ENCODE assay signal across 8 cellular contexts in the genomic region with DNA sequence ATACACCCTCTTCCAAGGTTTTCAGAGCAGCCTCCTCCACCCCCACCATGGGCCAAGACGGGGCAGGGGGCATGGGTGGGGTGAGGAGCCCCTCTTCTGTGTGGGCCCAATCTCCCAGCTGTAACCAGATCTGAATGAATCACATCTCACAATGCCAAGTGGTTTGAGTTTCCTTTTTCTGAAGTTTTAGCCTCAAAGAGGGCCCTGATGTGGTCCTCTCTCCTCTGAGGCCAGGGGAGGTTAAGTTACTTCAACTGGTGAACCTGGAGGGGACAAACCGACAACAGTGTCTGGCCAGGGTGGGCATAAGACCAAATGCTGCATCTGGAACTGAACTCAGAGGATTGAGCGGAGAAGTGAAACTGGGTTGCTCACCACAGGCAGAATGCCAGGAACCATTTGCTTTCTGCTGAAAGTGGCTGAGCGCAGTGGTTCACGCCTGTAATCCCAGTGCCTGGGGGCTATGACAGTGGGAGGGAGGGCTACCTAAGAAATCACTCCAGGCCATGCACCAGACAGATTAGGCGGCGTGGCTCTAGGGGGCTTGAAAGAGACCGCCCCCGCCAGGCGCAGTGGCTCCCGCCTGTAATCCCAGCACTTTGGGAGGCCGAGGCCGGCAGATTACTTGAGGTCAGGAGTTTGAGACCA. TPM values are rescaled to one million over a fixed set of nuclear protein-coding genes. Genes with fewer than 3 reads are reported as not detected.
DNase-seq lines count a peak whose midpoint lies in the region; ATAC-seq and TF ChIP-seq lines count a peak whose summit lies in the region.
"Had no signal": no experiment of that assay in that cellular context is flagged by ENCODE, and none has a peak within 500 bp of the region (broad histone marks: within the 10 kb centered on the region; RNA-seq: fewer than 3 reads in every experiment).

No MANE protein-coding gene starts in this region.

- ATAC-seq in T-cell (replicated peaks in 1 of 4) = no peak
- no peak for ATAC-seq in HG02938 (IDR thresholded peaks at IDR 0.05; ENCODE audit: unreplicated experiment)

- DNase-seq in H4 (ENCODE audit: low spot score) = peak; percentile 85
- DNase-seq in T-cell = peak in 4 of 34 experiments; percentile 1 to 20 (median 6)
- no peak for DNase-seq in esophagus squamous epithelium (lab: John Stamatoyannopoulos, UW)
- DNase-seq in ovary = peak in 4 of 5 donors; percentile 23 to 34 (median 26)
- no peak for DNase-seq in UCSD-AML1 (lab: John Stamatoyannopoulos, UW; ENCODE audit: unreplicated experiment)
- no peak for DNase-seq in GM19240 (ENCODE audit: insufficient read length, low spot score)

- no peaks in the 10 kb centered on the region for H3K9me3 Mint-ChIP-seq in T-cell

- H3K4me1 ChIP-seq in esophagus squamous epithelium (peaks cover 7 to 27% (median 16%) of the 10 kb centered on the region in 3 donors), ovary (ENCODE audit: insufficient read depth) (no peaks in the 10 kb centered on the region)

- no peaks in the 10 kb centered on the region for H3K36me3 Mint-ChIP-seq in T-cell

- H3K27me3 ChIP-seq in esophagus squamous epithelium (peaks cover 0 to 24% (median 0%) of the 10 kb centered on the region in 4 donors), ovary (no peaks in the 10 kb centered on the region)

- peaks cover 8 to 13% of the 10 kb centered on the region in 2 donors for H3K27me3 Mint-ChIP-seq in T-cell

- POLR2A ChIA-PET in T-cell (lab: Charles Lee) = no interaction called here

- H3K4me3 ChIP-seq in esophagus squamous epithelium (peak overlapping the region; percentile 0 to 48 (median 18)), ovary (no peak overlapping the region)

- no peak for TF ChIP-seq POLR2A in esophagus squamous epithelium (IDR thresholded peaks at IDR 0.05)
- no peak for TF ChIP-seq POLR2A in ovary (IDR thresholded peaks at IDR 0.05)

- peak overlapping the region; percentile 92 to 94 for H3K27ac Mint-ChIP-seq in T-cell

- H3K27ac ChIP-seq in esophagus squamous epithelium = peak overlapping the region; percentile 58 to 77 (median 70)
- peak overlapping the region in 1 of 2 donors; percentile 5 for H3K27ac ChIP-seq in ovary

- CTCF ChIA-PET in T-cell (lab: Charles Lee) = interaction anchor here in 1 of 2 donors (0.5 to 1.3 kb wide), 2 partner anchors 32 to 1299 kb away, joined by 8 to 9 read pairs; no protein-coding TSS in a partner anchor

- H3K36me3 ChIP-seq in esophagus squamous epithelium (no peaks in the 10 kb centered on the region), ovary (no peaks in the 10 kb centered on the region)

- peaks cover 0 to 4% (median 0%) of the 10 kb centered on the region in 3 donors for H3K9me3 ChIP-seq in esophagus squamous epithelium
- H3K9me3 ChIP-seq in ovary = no peaks in the 10 kb centered on the region

- H3K4me3 Mint-ChIP-seq in T-cell = peak overlapping the region; percentile 60 to 83 (median 78)

- TF ChIP-seq CTCF in esophagus squamous epithelium (IDR thresholded peaks at IDR 0.05) (no peak), ovary (IDR thresholded peaks at IDR 0.05) (no peak)

- intact Hi-C loops in esophagus squamous epithelium (cut with DNase I) (no loop called here), ovary (cut with DNase I) (no loop called here)

- TF ChIP-seq EP300 in ovary (IDR thresholded peaks at IDR 0.05) = no peak

- WGBS in esophagus squamous epithelium, 2 donors = 33 to 56% methylated on average over 1 to 11 of the region's 13 CpGs
- WGBS in ovary, 3 donors = 65 to 69% (median 66%) methylated on average over 13 of the region's 13 CpGs

- peaks cover 21 to 25% (median 22%) of the 10 kb centered on the region in 3 donors for H3K4me1 Mint-ChIP-seq in T-cell

RNA-seq across cellular contexts. Expression of gene IRGC, which starts 15.4 kb away (rescaled TPM):
- not detected in 2 replicates for total RNA-seq in H4 (2014; rRNA removed; shearing (Covaris generic))
- total RNA-seq in T-cell (not detected), esophagus squamous epithelium (not detected), ovary (not detected)
- not detected for polyA plus RNA-seq in ovary
- total RNA-seq: T-helper 1 cell treated with Interleukin-12 subunit alpha and Interleukin-12 subunit beta and Interleukin-4 antibody, amounts not matched to agents 30 ng/mL and 1 ng/mL, for 36 hours had no signal

RNA-seq across cellular contexts. Expression of gene PLAUR, which starts 30.5 kb away (rescaled TPM):
- total RNA-seq in H4 (2014; rRNA removed; shearing (Covaris generic)) = 41.3 and 53.7 TPM in 2 replicates
- total RNA-seq in T-cell (1 to 10 TPM; 3.0 to 7.7 (median 4.2) TPM), esophagus squamous epithelium (10 to 100 TPM in 1 of 4 donors, 1 to 10 TPM in 3; 6.7 to 31.9 (median 8.0) TPM), ovary (100 to 1,000 TPM in 1 of 7 donors, 10 to 100 TPM in 5, 1 to 10 TPM in 1; 9.4 to 112 (median 22.1) TPM)
- 10 to 100 TPM in 1 of 2 donors, 1 to 10 TPM in 1; 9.5 to 13.4 TPM for polyA plus RNA-seq in ovary

RNA-seq across cellular contexts. Expression of gene SMG9, which starts 54.3 kb away (rescaled TPM):
- 7.9 and 14.9 TPM in 2 replicates for total RNA-seq in H4 (2014; rRNA removed; shearing (Covaris generic))
- total RNA-seq in T-cell (10 to 100 TPM; 50.3 to 64.3 (median 56.8) TPM), esophagus squamous epithelium (10 to 100 TPM; 16.0 to 22.7 (median 21.1) TPM), ovary (10 to 100 TPM; 13.9 to 34.8 (median 24.2) TPM)
- polyA plus RNA-seq in ovary = 10 to 100 TPM; 15.7 to 15.9 TPM

Comparison
In these comparisons a context has a peak if more than half of its experiments do, and no peak if none do; other contexts are left out.
1. DNase-seq: peak in H4 (single experiment) and ovary (4 of 5); none in esophagus squamous epithelium (single experiment), UCSD-AML1 (single experiment) and GM19240 (single experiment).